1 cellular context compared by ENCODE assay signal in the genomic region with DNA sequence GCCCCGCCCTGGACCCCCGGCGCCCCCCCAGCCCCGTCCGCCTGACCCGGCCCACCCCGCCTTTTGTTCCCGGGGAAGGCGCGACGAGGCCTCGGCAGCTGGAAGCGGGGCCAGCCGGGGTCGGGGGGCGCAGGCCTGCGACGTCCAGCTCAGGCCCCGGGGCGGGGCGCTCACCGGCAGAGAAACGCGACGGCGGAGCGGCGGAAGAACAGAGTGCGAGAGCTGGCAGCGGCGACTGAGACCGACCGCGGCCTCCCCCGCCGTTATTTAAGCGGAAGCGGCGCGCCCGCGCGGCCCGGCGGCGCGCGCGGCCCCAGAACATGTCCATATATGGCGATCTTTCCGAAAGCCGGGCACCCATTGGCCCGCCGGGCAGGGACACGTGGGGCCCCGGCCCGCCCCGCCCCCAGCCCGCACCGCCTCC.
TF ChIP-seq lines count a peak whose summit lies in the region.

Gene ACTG1 (minus strand): TSS at position 240 of the 424 bp plus-strand sequence. CDS start 445 bp downstream, outside the sequence.

TF ChIP-seq in K562, 482 proteins besides CTCF, POLR2A, EP300 and RAD21 (continued from another document and continues in another):
- TF ChIP-seq THAP12 (CRISPR knock-in tag; IDR thresholded peaks at IDR 0.05), result peak; percentile 42; the same call in 1 of the 2 replicates
- TF ChIP-seq ESRRA (IDR thresholded peaks at IDR 0.05; ENCODE audit: borderline replicate concordance, low read depth), result no peak
- TF ChIP-seq CUX1 (CRISPR knock-in tag; IDR thresholded peaks at IDR 0.05), result no peak; the same call in 1 of the 2 replicates
- TF ChIP-seq, protein P1, sequence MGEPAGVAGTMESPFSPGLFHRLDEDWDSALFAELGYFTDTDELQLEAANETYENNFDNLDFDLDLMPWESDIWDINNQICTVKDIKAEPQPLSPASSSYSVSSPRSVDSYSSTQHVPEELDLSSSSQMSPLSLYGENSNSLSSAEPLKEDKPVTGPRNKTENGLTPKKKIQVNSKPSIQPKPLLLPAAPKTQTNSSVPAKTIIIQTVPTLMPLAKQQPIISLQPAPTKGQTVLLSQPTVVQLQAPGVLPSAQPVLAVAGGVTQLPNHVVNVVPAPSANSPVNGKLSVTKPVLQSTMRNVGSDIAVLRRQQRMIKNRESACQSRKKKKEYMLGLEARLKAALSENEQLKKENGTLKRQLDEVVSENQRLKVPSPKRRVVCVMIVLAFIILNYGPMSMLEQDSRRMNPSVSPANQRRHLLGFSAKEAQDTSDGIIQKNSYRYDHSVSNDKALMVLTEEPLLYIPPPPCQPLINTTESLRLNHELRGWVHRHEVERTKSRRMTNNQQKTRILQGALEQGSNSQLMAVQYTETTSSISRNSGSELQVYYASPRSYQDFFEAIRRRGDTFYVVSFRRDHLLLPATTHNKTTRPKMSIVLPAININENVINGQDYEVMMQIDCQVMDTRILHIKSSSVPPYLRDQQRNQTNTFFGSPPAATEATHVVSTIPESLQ (CRISPR knock-in tag; IDR thresholded peaks at IDR 0.05), result no peak
- TF ChIP-seq MCM5 (IDR thresholded peaks at IDR 0.05; ENCODE audit: low read depth), result no peak
- no peak for TF ChIP-seq NR4A1 (CRISPR knock-in tag; IDR thresholded peaks at IDR 0.05)
- no peak for TF ChIP-seq NR4A1 (tag; IDR thresholded peaks at IDR 0.05)
- TF ChIP-seq NCOR1 (IDR thresholded peaks at IDR 0.05), result peak; percentile 61
- TF ChIP-seq FOXA3 (CRISPR knock-in tag; conservative IDR thresholded peaks at IDR 0.05 in 1 of 2, IDR thresholded peaks at IDR 0.05 in 1 of 2), result no peak
- TF ChIP-seq, protein P2, sequence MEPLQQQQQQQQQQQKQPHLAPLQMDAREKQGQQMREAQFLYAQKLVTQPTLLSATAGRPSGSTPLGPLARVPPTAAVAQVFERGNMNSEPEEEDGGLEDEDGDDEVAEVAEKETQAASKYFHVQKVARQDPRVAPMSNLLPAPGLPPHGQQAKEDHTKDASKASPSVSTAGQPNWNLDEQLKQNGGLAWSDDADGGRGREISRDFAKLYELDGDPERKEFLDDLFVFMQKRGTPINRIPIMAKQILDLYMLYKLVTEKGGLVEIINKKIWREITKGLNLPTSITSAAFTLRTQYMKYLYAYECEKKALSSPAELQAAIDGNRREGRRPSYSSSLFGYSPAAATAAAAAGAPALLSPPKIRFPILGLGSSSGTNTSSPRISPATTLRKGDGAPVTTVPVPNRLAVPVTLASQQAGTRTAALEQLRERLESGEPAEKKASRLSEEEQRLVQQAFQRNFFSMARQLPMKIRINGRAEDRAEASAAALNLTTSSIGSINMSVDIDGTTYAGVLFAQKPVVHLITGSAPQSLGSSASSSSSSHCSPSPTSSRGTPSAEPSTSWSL (CRISPR knock-in tag; IDR thresholded peaks at IDR 0.05; ENCODE audit: borderline replicate concordance), result no peak
- TF ChIP-seq ZNF212 (CRISPR knock-in tag; IDR thresholded peaks at IDR 0.05), result no peak
- TF ChIP-seq TAF15 (IDR thresholded peaks at IDR 0.05; ENCODE audit: low read depth, low read length), result no peak
- TF ChIP-seq MEF2A (IDR thresholded peaks at IDR 0.05; ENCODE audit: control insufficient read depth, low read depth, low read length), result no peak
- peak; percentile 44; the same call in 1 of the 2 replicates for TF ChIP-seq MAFK (IDR thresholded peaks at IDR 0.05; ENCODE audit: low read length)
- no peak for TF ChIP-seq CLOCK (CRISPR knock-in tag; IDR thresholded peaks at IDR 0.05; ENCODE audit: borderline replicate concordance)
- TF ChIP-seq RFX7 (CRISPR knock-in tag; IDR thresholded peaks at IDR 0.05), result no peak
- TF ChIP-seq ZNF785 (CRISPR knock-in tag; IDR thresholded peaks at IDR 0.05), result no peak
- no peak for TF ChIP-seq NFE2L1 (tag; IDR thresholded peaks at IDR 0.05; ENCODE audit: borderline replicate concordance, low read depth)
- TF ChIP-seq HDAC2 (IDR thresholded peaks at IDR 0.05), result no peak
- no peak for TF ChIP-seq TCFL5 (CRISPR knock-in tag; conservative IDR thresholded peaks at IDR 0.05)
- no peak for TF ChIP-seq ZNF347 (CRISPR knock-in tag; IDR thresholded peaks at IDR 0.05; ENCODE audit: low read depth)
- TF ChIP-seq, protein P3, sequence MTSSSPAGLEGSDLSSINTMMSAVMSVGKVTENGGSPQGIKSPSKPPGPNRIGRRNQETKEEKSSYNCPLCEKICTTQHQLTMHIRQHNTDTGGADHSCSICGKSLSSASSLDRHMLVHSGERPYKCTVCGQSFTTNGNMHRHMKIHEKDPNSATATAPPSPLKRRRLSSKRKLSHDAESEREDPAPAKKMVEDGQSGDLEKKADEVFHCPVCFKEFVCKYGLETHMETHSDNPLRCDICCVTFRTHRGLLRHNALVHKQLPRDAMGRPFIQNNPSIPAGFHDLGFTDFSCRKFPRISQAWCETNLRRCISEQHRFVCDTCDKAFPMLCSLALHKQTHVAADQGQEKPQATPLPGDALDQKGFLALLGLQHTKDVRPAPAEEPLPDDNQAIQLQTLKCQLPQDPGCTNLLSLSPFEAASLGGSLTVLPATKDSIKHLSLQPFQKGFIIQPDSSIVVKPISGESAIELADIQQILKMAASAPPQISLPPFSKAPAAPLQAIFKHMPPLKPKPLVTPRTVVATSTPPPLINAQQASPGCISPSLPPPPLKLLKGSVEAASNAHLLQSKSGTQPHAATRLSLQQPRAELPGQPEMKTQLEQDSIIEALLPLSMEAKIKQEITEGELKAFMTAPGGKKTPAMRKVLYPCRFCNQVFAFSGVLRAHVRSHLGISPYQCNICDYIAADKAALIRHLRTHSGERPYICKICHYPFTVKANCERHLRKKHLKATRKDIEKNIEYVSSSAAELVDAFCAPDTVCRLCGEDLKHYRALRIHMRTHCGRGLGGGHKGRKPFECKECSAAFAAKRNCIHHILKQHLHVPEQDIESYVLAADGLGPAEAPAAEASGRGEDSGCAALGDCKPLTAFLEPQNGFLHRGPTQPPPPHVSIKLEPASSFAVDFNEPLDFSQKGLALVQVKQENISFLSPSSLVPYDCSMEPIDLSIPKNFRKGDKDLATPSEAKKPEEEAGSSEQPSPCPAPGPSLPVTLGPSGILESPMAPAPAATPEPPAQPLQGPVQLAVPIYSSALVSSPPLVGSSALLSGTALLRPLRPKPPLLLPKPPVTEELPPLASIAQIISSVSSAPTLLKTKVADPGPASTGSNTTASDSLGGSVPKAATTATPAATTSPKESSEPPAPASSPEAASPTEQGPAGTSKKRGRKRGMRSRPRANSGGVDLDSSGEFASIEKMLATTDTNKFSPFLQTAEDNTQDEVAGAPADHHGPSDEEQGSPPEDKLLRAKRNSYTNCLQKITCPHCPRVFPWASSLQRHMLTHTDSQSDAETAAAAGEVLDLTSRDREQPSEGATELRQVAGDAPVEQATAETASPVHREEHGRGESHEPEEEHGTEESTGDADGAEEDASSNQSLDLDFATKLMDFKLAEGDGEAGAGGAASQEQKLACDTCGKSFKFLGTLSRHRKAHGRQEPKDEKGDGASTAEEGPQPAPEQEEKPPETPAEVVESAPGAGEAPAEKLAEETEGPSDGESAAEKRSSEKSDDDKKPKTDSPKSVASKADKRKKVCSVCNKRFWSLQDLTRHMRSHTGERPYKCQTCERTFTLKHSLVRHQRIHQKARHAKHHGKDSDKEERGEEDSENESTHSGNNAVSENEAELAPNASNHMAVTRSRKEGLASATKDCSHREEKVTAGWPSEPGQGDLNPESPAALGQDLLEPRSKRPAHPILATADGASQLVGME (CRISPR knock-in tag; IDR thresholded peaks at IDR 0.05), result no peak
- no peak for TF ChIP-seq NFIX (CRISPR knock-in tag; IDR thresholded peaks at IDR 0.05; ENCODE audit: low read depth)
- no peak for TF ChIP-seq ASH1L (IDR thresholded peaks at IDR 0.05; ENCODE audit: borderline replicate concordance, low read depth, partially characterized antibody)
- no peak for TF ChIP-seq ZNF764 (CRISPR knock-in tag; IDR thresholded peaks at IDR 0.05; ENCODE audit: low read depth)
- no peak for TF ChIP-seq ZNF778 (CRISPR knock-in tag; IDR thresholded peaks at IDR 0.05)
- TF ChIP-seq KDM2B (CRISPR knock-in tag; IDR thresholded peaks at IDR 0.05), result peak; percentile 94; the same call in 1 of the 2 replicates
- TF ChIP-seq TCF7L2 (IDR thresholded peaks at IDR 0.05; ENCODE audit: low read depth, low read length), result no peak
- peak; percentile 96 for TF ChIP-seq ZNF766 (CRISPR knock-in tag; conservative IDR thresholded peaks at IDR 0.05)
- TF ChIP-seq JUN (IDR thresholded peaks at IDR 0.05; ENCODE audit: borderline replicate concordance, low read depth, low read length), result no peak
- TF ChIP-seq JUN (CRISPR knock-in tag; IDR thresholded peaks at IDR 0.05; ENCODE audit: borderline replicate concordance), result no peak
- TF ChIP-seq SPI1 (IDR thresholded peaks at IDR 0.05; ENCODE audit: borderline replicate concordance, low read depth, low read length), result no peak
- no peak for TF ChIP-seq DMBX1 (CRISPR knock-in tag; IDR thresholded peaks at IDR 0.05; ENCODE audit: borderline replicate concordance)
- TF ChIP-seq CBFA2T2 (conservative IDR thresholded peaks at IDR 0.05), result no peak
